Comparison of ENCODE assay signal across 7 cellular contexts in the genomic region with DNA sequence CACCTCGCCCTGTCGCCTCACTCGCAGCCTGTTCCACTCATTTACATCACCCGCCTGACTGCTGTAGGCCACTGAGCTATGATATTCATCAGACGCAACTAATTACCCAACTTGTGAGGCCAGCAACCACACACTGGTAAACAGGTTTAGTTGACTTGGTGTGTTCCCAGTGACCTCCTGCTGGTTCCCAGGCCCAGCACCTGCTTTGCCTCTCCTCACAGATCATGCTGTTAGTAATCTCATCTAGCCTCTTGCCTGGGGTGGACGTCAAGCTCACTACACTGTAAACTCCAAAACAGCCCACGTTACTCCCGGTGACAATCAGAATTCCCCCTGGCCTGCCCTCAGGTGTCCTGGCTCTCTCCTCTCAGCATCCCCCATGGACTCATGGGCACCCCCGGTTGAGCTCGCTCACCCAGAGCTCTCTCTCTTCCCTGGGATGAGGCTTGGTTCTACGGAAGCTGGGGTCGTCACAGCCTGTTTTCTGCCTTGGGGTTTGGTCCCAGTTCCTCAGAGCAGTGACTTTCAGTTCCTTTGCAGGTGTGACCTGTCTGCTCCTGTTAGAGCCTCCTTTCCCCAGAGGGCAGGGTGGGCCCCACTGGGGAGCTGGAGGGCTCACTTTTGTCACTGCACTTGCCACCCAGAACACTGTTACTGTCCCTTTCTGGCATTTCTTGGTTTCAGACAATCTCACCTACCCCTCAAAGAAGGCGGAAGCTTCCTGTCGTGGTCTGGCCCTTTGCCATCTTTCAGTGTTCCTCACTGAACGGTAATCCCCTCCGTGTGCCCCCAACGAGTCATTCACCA. TPM values are rescaled to one million over a fixed set of nuclear protein-coding genes. Genes with fewer than 3 reads are reported as not detected.
DNase-seq lines count a peak whose midpoint lies in the region; ATAC-seq and FAIRE-seq lines count a peak whose summit lies in the region.

No MANE protein-coding gene starts in this region.

- H3K9me3 ChIP-seq in small intestine (ENCODE audit: control insufficient read depth, low read depth), result no peaks in the 10 kb centered on the region

- H3K27me3 ChIP-seq in small intestine (ENCODE audit: control insufficient read depth in 2 of 2, insufficient read depth in 2 of 2, low read length in 2 of 2), result no peaks in the 10 kb centered on the region

- peak; percentile 55 to 56 for DNase-seq in activated CD8-positive, alpha-beta memory T cell treated with anti-CD3 and anti-CD28 coated beads for 4 hours (ENCODE audit: low read depth in 2 of 2)
- peak; percentile 27 for DNase-seq in small intestine
- DNase-seq in NCI-H1436 treated with DMSO at 0.1 percent for 48 hours (lab: John Stamatoyannopoulos, UW), result no peak
- no peak for DNase-seq in NCI-H510A (lab: John Stamatoyannopoulos, UW)
- no peak for DNase-seq in NOMO-1 (lab: John Stamatoyannopoulos, UW; ENCODE audit: unreplicated experiment in 2 of 2)

- no peak for FAIRE-seq in small intestine (lab: Jason Lieb, UNC)

- peak; percentile 72 for ATAC-seq in GM19455 (IDR thresholded peaks at IDR 0.05; ENCODE audit: unreplicated experiment)
- peak; percentile 68 for ATAC-seq in HG03280 (IDR thresholded peaks at IDR 0.05; ENCODE audit: unreplicated experiment)

- no peaks in the 10 kb centered on the region for H3K36me3 ChIP-seq in small intestine (ENCODE audit: control insufficient read depth in 2 of 2, insufficient read depth in 2 of 2, low read length in 2 of 2)

- no peak overlapping the region for H3K4me3 ChIP-seq in small intestine (ENCODE audit: low read depth in 1 of 2, low read length in 2 of 2)

- H3K27ac ChIP-seq in small intestine (ENCODE audit: low read depth in 1 of 2, low read length in 1 of 2), result no peak overlapping the region

- no peaks in the 10 kb centered on the region for H3K4me1 ChIP-seq in small intestine (ENCODE audit: control insufficient read depth in 2 of 2, insufficient read depth in 1 of 2, low read depth in 1 of 2, low read length in 1 of 2)

- 67 to 84% (median 71%) methylated on average over 17 of the region's 17 CpGs for WGBS in small intestine, 3 donors

RNA-seq across cellular contexts. Expression of a gene that starts 40.3 kb away (rescaled TPM):
- polyA plus RNA-seq in small intestine, result 1 to 10 TPM; 4.7 to 7.9 (median 5.9) TPM

Comparison
In these comparisons a context has a peak if more than half of its experiments do, and no peak if none do; other contexts are left out.
1. DNase-seq: peak in activated CD8-positive, alpha-beta memory T cell treated with anti-CD3 and anti-CD28 coated beads for 4 hours (2 of 2) and small intestine (single experiment); none in NCI-H1436 treated with DMSO at 0.1 percent for 48 hours (single experiment), NCI-H510A (single experiment) and NOMO-1 (0 of 2).